Comparison of ENCODE assay signal across 10 cellular contexts in genomic region chr5:122183098-122183794, GRCh38. TPM values are rescaled to one million over a fixed set of nuclear protein-coding genes. Genes with fewer than 3 reads are reported as not detected.
A peak's percentile ranks its signal among the peaks of the same experiment; 100 is the strongest.
DNase-seq lines count a peak whose midpoint lies in the region; ATAC-seq and TF ChIP-seq lines count a peak whose summit lies in the region.
"Had no signal": no experiment of that assay in that cellular context is flagged by ENCODE, and none has a peak within 500 bp of the region (broad histone marks: within the 10 kb centered on the region; RNA-seq: fewer than 3 reads in every experiment).

No MANE protein-coding gene starts in this region.

- BruUV-seq in Calu3 (replicated peaks; lab: Mats Ljungman, UMichigan), result no TSS peak

- peak overlapping the region; percentile 83 for H2AFZ ChIP-seq in SK-N-SH (ENCODE audit: low read depth)

- no peaks in the 10 kb centered on the region for H3K27me3 ChIP-seq in SK-N-SH (ENCODE audit: insufficient read depth)
- no peaks in the 10 kb centered on the region for H3K27me3 ChIP-seq in foreskin keratinocyte
- H3K27me3 ChIP-seq: cardiac muscle cell, right lobe of liver had no signal

- H3F3A ChIP-seq in SK-N-SH (replicated peaks; ENCODE audit: insufficient read depth), result peaks cover 36% of the 10 kb centered on the region

- intact Hi-C loops in Calu3 (cut with micrococcal nuclease; ENCODE audit: unreplicated experiment) (no loop called here), posterior vena cava (cut with DNase I) (no loop called here)

- POLR2A ChIA-PET in SK-N-SH (lab: Yijun Ruan, JAX), result no interaction called here

- peak overlapping the region; percentile 4 for H3K27ac Mint-ChIP-seq in Calu3 (ENCODE audit: unreplicated experiment)

- WGBS in SK-N-SH (ENCODE audit: low lambda C conversion rate), result 52% methylated on average over 6 of the region's 7 CpGs

- peak overlapping the region; percentile 78 for H3K4me2 ChIP-seq in SK-N-SH

- H3K27ac ChIP-seq in SK-N-SH (ENCODE audit: low read depth in 2 of 2, low read length in 1 of 2) (peak overlapping the region; percentile 78 to 96; a peak in 3 of 4 replicates), foreskin keratinocyte (peak overlapping the region; percentile 99)
- H3K27ac ChIP-seq: cardiac muscle cell, right lobe of liver had no signal

- no peak for TF ChIP-seq RAD21 in SK-N-SH (IDR thresholded peaks at IDR 0.05; ENCODE audit: low read length)

- ATAC-seq in foreskin keratinocyte (peak; percentile 53), HG02970 (IDR thresholded peaks at IDR 0.05; ENCODE audit: low FRiP score, unreplicated experiment) (no peak), GM19328 (IDR thresholded peaks at IDR 0.05; ENCODE audit: unreplicated experiment) (no peak)

- peaks cover 15 to 26% of the 10 kb centered on the region in 2 experiments for H3K4me1 ChIP-seq in SK-N-SH (ENCODE audit: control insufficient read depth in 1 of 2, insufficient read depth in 2 of 2, low read depth in 1 of 2, low read length in 1 of 2)
- H3K4me1 ChIP-seq in foreskin keratinocyte, result peaks cover 35% of the 10 kb centered on the region
- H3K4me1 ChIP-seq: right lobe of liver had no signal

- H3K27me3 Mint-ChIP-seq in Calu3 (ENCODE audit: unreplicated experiment), result no peaks in the 10 kb centered on the region

- H3K4me3 Mint-ChIP-seq in Calu3 (ENCODE audit: low read depth, unreplicated experiment), result peak overlapping the region; percentile 15

- H3K36me3 Mint-ChIP-seq in Calu3 (ENCODE audit: insufficient read depth, unreplicated experiment), result no peaks in the 10 kb centered on the region

- no peaks in the 10 kb centered on the region for H3K9me2 ChIP-seq in SK-N-SH

- no peak overlapping the region for H3K4me3 ChIP-seq in SK-N-SH (ENCODE audit: low read depth in 2 of 2, low read length in 1 of 2)
- H3K4me3 ChIP-seq: cardiac muscle cell, right lobe of liver had no signal

- DNase-seq in Calu3, result peak; percentile 62
- no peak for DNase-seq in SK-N-SH
- DNase-seq in foreskin keratinocyte, result peak; percentile 64 to 83
- peak; percentile 92 for DNase-seq in posterior vena cava (ENCODE audit: low spot score)
- DNase-seq in retina, result no peak
- no peak for DNase-seq in NCI-H82 (lab: John Stamatoyannopoulos, UW)
- DNase-seq: right lobe of liver had no signal

- H3K4me1 Mint-ChIP-seq in Calu3 (ENCODE audit: low read depth, unreplicated experiment), result peaks cover 33% of the 10 kb centered on the region

- H3K79me2 ChIP-seq in SK-N-SH (ENCODE audit: insufficient read depth), result no peaks in the 10 kb centered on the region

- CTCF ChIA-PET in Calu3 (lab: Charles Lee) (interaction anchor here (0.9 to 1.4 kb wide), 3 partner anchors 12 to 81 kb away, joined by 4 to 5 read pairs (median 5); no protein-coding TSS in a partner anchor), SK-N-SH (lab: Yijun Ruan, JAX) (interaction anchor here (1.0 to 1.2 kb wide), 3 partner anchors 9 to 18 kb away, joined by 3 to 5 read pairs (median 4); no protein-coding TSS in a partner anchor)

- H3K9ac ChIP-seq in SK-N-SH, result peak overlapping the region; percentile 84

- H4K20me1 ChIP-seq in SK-N-SH (ENCODE audit: insufficient read depth), result no peaks in the 10 kb centered on the region

- no peaks in the 10 kb centered on the region for H3K36me3 ChIP-seq in SK-N-SH (replicated peaks in 1 of 2; ENCODE audit: control insufficient read depth in 1 of 2, insufficient read depth in 2 of 2, low read length in 1 of 2)
- H3K36me3 ChIP-seq: cardiac muscle cell, right lobe of liver had no signal

- TF ChIP-seq EP300 in SK-N-SH (IDR thresholded peaks at IDR 0.05; ENCODE audit: borderline replicate concordance in 1 of 2, low read depth in 1 of 2, low read length in 1 of 2), result no peak

- no peaks in the 10 kb centered on the region for H3K9me3 ChIP-seq in SK-N-SH
- H3K9me3 ChIP-seq: right lobe of liver had no signal

- H3K9me3 Mint-ChIP-seq in Calu3 (ENCODE audit: low read depth, unreplicated experiment), result no peaks in the 10 kb centered on the region

- no peak for TF ChIP-seq CTCF in Calu3 (IDR thresholded peaks at IDR 0.05; ENCODE audit: unreplicated experiment)
- TF ChIP-seq CTCF in SK-N-SH (IDR thresholded peaks at IDR 0.05), result no peak
- TF ChIP-seq CTCF in foreskin keratinocyte (conservative IDR thresholded peaks at IDR 0.05), result no peak

TF ChIP-seq in SK-N-SH, 30 proteins besides CTCF, POLR2A, EP300 and RAD21:
- no peak for TF ChIP-seq EZH2phosphoT487 (IDR thresholded peaks at IDR 0.05; ENCODE audit: borderline replicate concordance, low read depth)
- no peak for TF ChIP-seq RFX5 (IDR thresholded peaks at IDR 0.05; ENCODE audit: low read length)
- peak; percentile 24 for TF ChIP-seq JUND (IDR thresholded peaks at IDR 0.05)
- no peak for TF ChIP-seq USF2 (IDR thresholded peaks at IDR 0.05; ENCODE audit: borderline replicate concordance, low read depth, low read length)
- TF ChIP-seq, protein P1, sequence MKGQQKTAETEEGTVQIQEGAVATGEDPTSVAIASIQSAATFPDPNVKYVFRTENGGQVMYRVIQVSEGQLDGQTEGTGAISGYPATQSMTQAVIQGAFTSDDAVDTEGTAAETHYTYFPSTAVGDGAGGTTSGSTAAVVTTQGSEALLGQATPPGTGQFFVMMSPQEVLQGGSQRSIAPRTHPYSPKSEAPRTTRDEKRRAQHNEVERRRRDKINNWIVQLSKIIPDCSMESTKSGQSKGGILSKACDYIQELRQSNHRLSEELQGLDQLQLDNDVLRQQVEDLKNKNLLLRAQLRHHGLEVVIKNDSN (IDR thresholded peaks at IDR 0.05; ENCODE audit: borderline replicate concordance, low read depth), result no peak
- peak; percentile 41 for TF ChIP-seq NFIC (IDR thresholded peaks at IDR 0.05; ENCODE audit: borderline replicate concordance)
- no peak for TF ChIP-seq PBX3 (IDR thresholded peaks at IDR 0.05)
- no peak for TF ChIP-seq IRF3 (IDR thresholded peaks at IDR 0.05; ENCODE audit: low read depth, low read length)
- peak; percentile 21; the same call in 1 of the 2 replicates for TF ChIP-seq TCF12 (IDR thresholded peaks at IDR 0.05)

RNA-seq across cellular contexts. Expression of gene ZNF474, which starts 53.9 kb away (rescaled TPM):
- total RNA-seq in Calu3 (2022) (0.29 and 0.73 TPM in 2 replicates), foreskin keratinocyte (not detected in 2 replicates), posterior vena cava (under 1 TPM in 1 of 2 donors, not detected in 1; 0.38 TPM)
- polyA plus RNA-seq in SK-N-SH (2012; rRNA removed) (0.08 and 0.21 TPM in 2 replicates), foreskin keratinocyte (not detected in 2 replicates)
- polyA plus RNA-seq in SK-N-SH (2012; cell fraction: cytosol; rRNA removed), result 0.10 and 0.13 TPM in 2 replicates
- 0.31 and 0.58 TPM in 2 replicates for polyA plus RNA-seq in SK-N-SH (2012; cell fraction: nucleus; rRNA removed)
- total RNA-seq: cardiac muscle cell had no signal
- polyA plus RNA-seq: cardiac muscle cell had no signal

Comparison
In these comparisons a context has a peak if more than half of its experiments do, and no peak if none do; other contexts are left out.
1. DNase-seq: peak in Calu3 (single experiment), foreskin keratinocyte (2 of 2) and posterior vena cava (single experiment); none in SK-N-SH (single experiment), retina (single experiment) and NCI-H82 (single experiment).